Comparison of ENCODE assay signal across 9 cellular contexts in the genomic region with DNA sequence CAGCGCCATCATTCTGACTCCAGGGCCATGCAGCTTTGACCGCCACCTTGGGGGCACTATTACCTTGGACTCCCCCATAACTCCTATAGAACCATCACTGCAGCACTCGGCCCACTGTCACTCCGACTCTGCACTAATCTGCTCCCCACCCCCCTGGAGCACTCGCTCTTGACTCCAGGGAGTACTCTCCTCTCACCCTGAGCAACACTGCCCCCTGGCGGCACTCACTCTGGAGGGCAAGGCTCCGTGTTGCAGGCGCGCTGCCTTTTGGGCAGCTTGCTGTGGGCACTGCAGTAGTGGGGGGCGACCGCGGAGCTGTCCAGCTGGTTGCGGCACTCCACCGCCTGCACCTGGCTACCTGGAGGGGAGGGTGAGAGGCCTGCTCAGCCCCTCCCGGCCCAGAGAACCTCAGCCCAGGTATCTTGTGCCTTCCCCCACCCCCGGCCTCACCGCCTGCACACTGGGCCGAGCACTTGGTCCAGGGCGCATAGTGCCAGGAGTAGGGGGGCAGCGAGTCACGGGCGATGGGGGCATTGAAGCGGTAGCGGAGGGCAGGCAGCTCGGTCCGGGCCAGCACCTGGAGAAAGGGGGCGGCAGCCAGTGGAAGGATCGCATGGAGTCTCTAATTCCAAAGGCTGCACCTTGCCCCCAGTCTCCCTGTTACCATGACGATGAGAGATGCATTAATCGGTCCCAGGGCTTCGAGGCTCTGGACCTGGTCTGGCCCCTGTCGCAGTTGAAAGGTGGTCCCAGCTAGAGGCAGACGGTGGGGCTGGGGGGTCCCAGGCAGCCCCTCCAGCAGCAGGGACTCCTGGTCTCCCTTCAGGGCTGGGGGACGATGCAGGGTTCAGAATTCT.
A peak's percentile ranks its signal among the peaks of the same experiment; 100 is the strongest.
DNase-seq lines count a peak whose midpoint lies in the region; ATAC-seq, FAIRE-seq and TF ChIP-seq lines count a peak whose summit lies in the region.
"Had no signal": no experiment of that assay in that cellular context is flagged by ENCODE, and none has a peak within 500 bp of the region (broad histone marks: within the 10 kb centered on the region; RNA-seq: fewer than 3 reads in every experiment).

No MANE protein-coding gene starts in this region.

- H3K4me2 ChIP-seq in KMS-11 = no peak overlapping the region

- H3K27me3 ChIP-seq in KMS-11 (ENCODE audit: insufficient read depth, low read depth) = peaks cover 9% of the 10 kb centered on the region; the same call in 1 of the 2 replicates
- no peaks in the 10 kb centered on the region for H3K27me3 ChIP-seq in effector memory CD4-positive, alpha-beta T cell (replicated peaks; ENCODE audit: control insufficient read depth, insufficient read depth, low read length, poor library complexity, severe bottlenecking)
- peaks cover 31% of the 10 kb centered on the region for H3K27me3 ChIP-seq in neutrophil

- ATAC-seq in HG02970 (IDR thresholded peaks at IDR 0.05; ENCODE audit: low FRiP score, unreplicated experiment) = no peak

- H3K79me2 ChIP-seq in KMS-11 (ENCODE audit: insufficient read depth, low read depth) = no peaks in the 10 kb centered on the region

- no peak overlapping the region for H2AFZ ChIP-seq in KMS-11 (ENCODE audit: low read depth)

- no peaks in the 10 kb centered on the region for H4K20me1 ChIP-seq in KMS-11 (ENCODE audit: insufficient read depth)

- no peak overlapping the region for H3K9ac ChIP-seq in KMS-11

- no peaks in the 10 kb centered on the region for H3K9me3 ChIP-seq in effector memory CD4-positive, alpha-beta T cell (ENCODE audit: control insufficient read depth, low read length)
- no peaks in the 10 kb centered on the region for H3K9me3 ChIP-seq in neutrophil

- FAIRE-seq in D721Med (lab: Jason Lieb, UNC) = no peak

- H3K4me3 ChIP-seq in KMS-11 (IDR thresholded peaks at IDR 0.05; ENCODE audit: insufficient read depth, low read depth, low read length) = no peak overlapping the region
- no peak overlapping the region for H3K4me3 ChIP-seq in effector memory CD4-positive, alpha-beta T cell (ENCODE audit: insufficient read depth, low read depth, low read length, poor library complexity, severe bottlenecking)
- no peak overlapping the region for H3K4me3 ChIP-seq in neutrophil (ENCODE audit: low read depth in 1 of 2, low read length in 1 of 2)

- TF ChIP-seq CTCF in D721Med (IDR thresholded peaks at IDR 0.05; ENCODE audit: insufficient read depth, missing control alignments) (peak; percentile 55), KMS-11 (conservative IDR thresholded peaks at IDR 0.05; ENCODE audit: low read depth, low read length) (peak; percentile 35; the same call in 1 of the 2 replicates), neutrophil (IDR thresholded peaks at IDR 0.05) (peak; percentile 62)

- H3K4me1 ChIP-seq in KMS-11 (ENCODE audit: low read depth, poor library complexity, severe bottlenecking) = no peaks in the 10 kb centered on the region
- no peaks in the 10 kb centered on the region for H3K4me1 ChIP-seq in effector memory CD4-positive, alpha-beta T cell (ENCODE audit: control insufficient read depth, insufficient read depth, low read length, poor library complexity, severe bottlenecking)
- H3K4me1 ChIP-seq in neutrophil (ENCODE audit: control insufficient read depth in 1 of 2, insufficient read depth in 1 of 2, low read depth in 1 of 2, low read length in 1 of 2) = peaks cover 0 to 2% of the 10 kb centered on the region in 2 experiments

- DNase-seq in D721Med (ENCODE audit: insufficient read length, low spot score) (peak; percentile 66), NCI-H226 (no peak), NCI-H146 treated with DMSO at 0.1 percent for 48 hours (lab: John Stamatoyannopoulos, UW; ENCODE audit: unreplicated experiment) (no peak)
- DNase-seq in activated CD4-positive, alpha-beta T cell treated with anti-CD3 and anti-CD28 coated beads for 24 hours (ENCODE audit: low read depth in 2 of 2) = peak; percentile 36 to 54
- peak; percentile 29 to 59 (median 49) for DNase-seq in effector memory CD4-positive, alpha-beta T cell
- DNase-seq: left cardiac atrium had no signal

- no peak overlapping the region for H3K27ac ChIP-seq in KMS-11
- H3K27ac ChIP-seq in effector memory CD4-positive, alpha-beta T cell (ENCODE audit: insufficient read depth, low read length, poor library complexity, severe bottlenecking) = no peak overlapping the region
- H3K27ac ChIP-seq in neutrophil = no peak overlapping the region

- H3K36me3 ChIP-seq in KMS-11 (ENCODE audit: insufficient read depth) (no peaks in the 10 kb centered on the region), neutrophil (no peaks in the 10 kb centered on the region)
- H3K36me3 ChIP-seq in effector memory CD4-positive, alpha-beta T cell (ENCODE audit: control insufficient read depth, insufficient read depth, low read length) = no peaks in the 10 kb centered on the region

Comparison
In these comparisons a context has a peak if more than half of its experiments do, and no peak if none do; other contexts are left out.
1. DNase-seq: peak in D721Med (single experiment), activated CD4-positive, alpha-beta T cell treated with anti-CD3 and anti-CD28 coated beads for 24 hours (2 of 2) and effector memory CD4-positive, alpha-beta T cell (3 of 3); none in NCI-H226 (single experiment) and NCI-H146 treated with DMSO at 0.1 percent for 48 hours (single experiment).
2. Peak in every context shown above with its lines, with median percentiles within 50 percentile points of each other: CTCF ChIP-seq.